32 cellular contexts compared by ENCODE assay signal in the genomic region with DNA sequence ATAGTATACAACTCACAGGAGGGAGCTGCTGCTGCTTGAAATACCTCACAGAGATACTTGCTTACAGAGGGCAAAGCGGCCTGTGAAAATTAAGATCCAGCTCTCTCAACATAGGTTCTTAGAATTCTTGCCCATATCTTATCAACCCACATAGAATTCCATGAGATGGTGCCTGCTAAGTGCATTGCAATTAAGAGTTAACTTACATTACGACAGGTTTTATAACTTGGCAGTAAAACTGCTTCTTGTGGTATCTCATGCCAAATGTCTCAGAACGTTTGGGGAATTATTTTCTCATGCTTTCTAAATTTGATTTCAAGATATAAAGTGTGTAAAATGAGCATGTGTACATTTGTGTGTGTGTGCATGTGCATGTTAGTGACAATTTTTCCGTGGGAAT.
"Had no signal": no experiment of that assay in that cellular context is flagged by ENCODE, and none has a peak within 500 bp of the region (broad histone marks: within the 10 kb centered on the region; RNA-seq: fewer than 3 reads in every experiment).

No MANE protein-coding gene starts in this region.

- H3K4me1 ChIP-seq: ascending aorta, esophagus squamous epithelium had no signal

- H3K27me3 Mint-ChIP-seq: activated CD4-positive, alpha-beta memory T cell treated with anti-CD3 and anti-CD28 coated beads for 36 hours had no signal

- H3K36me3 Mint-ChIP-seq: activated CD4-positive, alpha-beta memory T cell treated with anti-CD3 and anti-CD28 coated beads for 36 hours; activated CD8-positive, alpha-beta memory T cell treated with anti-CD3 and anti-CD28 coated beads, Interleukin-2, amount 10 ng/mL, durations not matched to agents 7 days and 5 days; activated naive CD4-positive, alpha-beta T cell treated with anti-CD3 and anti-CD28 coated beads, Interleukin-2, amount 50 U/mL, for 24 hours; activated naive CD8-positive, alpha-beta T cell treated with anti-CD3 and anti-CD28 coated beads for 36 hours had no signal

- H3K36me3 ChIP-seq: adrenal gland had no signal

- H3K27ac ChIP-seq: ascending aorta, brain microvascular endothelial cell, epithelial cell of prostate, esophagus squamous epithelium had no signal

- H3K9me3 ChIP-seq: adrenal gland, ascending aorta, esophagus squamous epithelium had no signal

- ATAC-seq: activated CD4-positive, alpha-beta T cell treated with anti-CD3 and anti-CD28 coated beads for 36 hours; activated CD8-positive, alpha-beta memory T cell treated with anti-CD3 and anti-CD28 coated beads, Interleukin-2, amount 10 ng/mL, durations not matched to agents 7 days and 5 days; activated CD8-positive, alpha-beta T cell treated with anti-CD3 and anti-CD28 coated beads, Interleukin-2, amount 10 ng/mL, durations not matched to agents 7 days and 5 days; activated naive CD8-positive, alpha-beta T cell treated with anti-CD3 and anti-CD28 coated beads, Interleukin-2, amount 50 U/mL, for 24 hours; effector memory CD8-positive, alpha-beta T cell; T-helper 17 cell had no signal

- H3K27me3 ChIP-seq: adrenal gland, ascending aorta, brain microvascular endothelial cell, esophagus squamous epithelium had no signal

- DNase-seq: activated CD4-positive, alpha-beta memory T cell treated with anti-CD3 and anti-CD28 coated beads for 36 hours; activated CD4-positive, alpha-beta T cell treated with anti-CD3 and anti-CD28 coated beads for 36 hours; activated CD4-positive, alpha-beta T cell treated with anti-CD3 and anti-CD28 coated beads, Interleukin-2, amount 10 ng/mL, durations not matched to agents 24 days and 14 days; activated CD4-positive, CD25-positive, alpha-beta regulatory T cell; activated CD4-positive, CD25-positive, alpha-beta regulatory T cell treated with anti-CD3 and anti-CD28 coated beads, Interleukin-2, amount 50 U/mL, for 72 hours; activated CD8-positive, alpha-beta memory T cell treated with anti-CD3 and anti-CD28 coated beads, Interleukin-2, amount 10 ng/mL, durations not matched to agents 7 days and 5 days; activated CD8-positive, alpha-beta memory T cell treated with anti-CD3 and anti-CD28 coated beads, Interleukin-2, amount 50 U/mL, for 4 hours; activated CD8-positive, alpha-beta T cell treated with anti-CD3 and anti-CD28 coated beads, Interleukin-2, amount 10 ng/mL, durations not matched to agents 7 days and 5 days; activated effector memory CD4-positive, alpha-beta T cell treated with anti-CD3 and anti-CD28 coated beads, Interleukin-2, amount 50 U/mL, for 16 hours; activated naive CD4-positive, alpha-beta T cell treated with anti-CD3 and anti-CD28 coated beads for 36 hours; activated naive CD8-positive, alpha-beta T cell treated with anti-CD3 and anti-CD28 coated beads for 36 hours; activated naive CD8-positive, alpha-beta T cell treated with anti-CD3 and anti-CD28 coated beads, Interleukin-2, amount 50 U/mL, for 24 hours; activated T-cell treated with anti-CD3 and anti-CD28 coated beads, Interleukin-2, amount 50 U/mL, for 1 hour; activated T-cell treated with anti-CD3 and anti-CD28 coated beads, Interleukin-2, amount 50 U/mL, for 48 hours; adrenal gland; brain microvascular endothelial cell; cortex of kidney; dermis blood vessel endothelial cell; effector CD4-positive, alpha-beta T cell; effector memory CD8-positive, alpha-beta T cell; esophagus squamous epithelium; foreskin fibroblast; head of caudate nucleus; T-helper 1 cell; T-helper 17 cell; T1000 had no signal

- H3K4me3 ChIP-seq: adrenal gland, ascending aorta, esophagus squamous epithelium had no signal

- H3K4me3 Mint-ChIP-seq: activated CD4-positive, alpha-beta memory T cell treated with anti-CD3 and anti-CD28 coated beads for 36 hours; activated CD4-positive, alpha-beta T cell treated with anti-CD3 and anti-CD28 coated beads for 36 hours; activated CD4-positive, alpha-beta T cell treated with anti-CD3 and anti-CD28 coated beads, Interleukin-2, amount 10 ng/mL, durations not matched to agents 24 days and 14 days; activated CD8-positive, alpha-beta memory T cell treated with anti-CD3 and anti-CD28 coated beads, Interleukin-2, amount 10 ng/mL, durations not matched to agents 7 days and 5 days; activated CD8-positive, alpha-beta T cell treated with anti-CD3 and anti-CD28 coated beads, Interleukin-2, amount 10 ng/mL, durations not matched to agents 7 days and 5 days; activated naive CD4-positive, alpha-beta T cell treated with anti-CD3 and anti-CD28 coated beads for 36 hours; activated naive CD4-positive, alpha-beta T cell treated with anti-CD3 and anti-CD28 coated beads, Interleukin-2, amount 50 U/mL, for 24 hours; activated naive CD8-positive, alpha-beta T cell treated with anti-CD3 and anti-CD28 coated beads for 36 hours; activated naive CD8-positive, alpha-beta T cell treated with anti-CD3 and anti-CD28 coated beads, Interleukin-2, amount 50 U/mL, for 24 hours; activated T-helper 1 cell treated with anti-CD3 and anti-CD28 coated beads, Interleukin-12 subunit alpha, Interleukin-12 subunit beta, Interleukin-2, Interleukin-4 antibody, amounts not matched to agents 30 ng/mL and 10 ng/mL and 1 ng/mL, durations not matched to agents 14 hours and 24 hours and 36 hours; effector memory CD8-positive, alpha-beta T cell; T-helper 17 cell; T-helper 2 cell treated with Interferon-gamma antibody and Interleukin-4, amounts not matched to agents 5 μg/mL and 100 μg/mL, for 36 hours had no signal

- H3K9me3 Mint-ChIP-seq: activated CD4-positive, alpha-beta memory T cell treated with anti-CD3 and anti-CD28 coated beads for 36 hours; activated CD4-positive, alpha-beta T cell treated with anti-CD3 and anti-CD28 coated beads, Interleukin-2, amount 10 ng/mL, durations not matched to agents 24 days and 14 days; activated naive CD4-positive, alpha-beta T cell treated with anti-CD3 and anti-CD28 coated beads for 36 hours; activated naive CD4-positive, alpha-beta T cell treated with anti-CD3 and anti-CD28 coated beads, Interleukin-2, amount 50 U/mL, for 24 hours; activated naive CD8-positive, alpha-beta T cell treated with anti-CD3 and anti-CD28 coated beads for 36 hours; activated naive CD8-positive, alpha-beta T cell treated with anti-CD3 and anti-CD28 coated beads, Interleukin-2, amount 50 U/mL, for 24 hours; activated T-helper 1 cell treated with anti-CD3 and anti-CD28 coated beads, Interleukin-12 subunit alpha, Interleukin-12 subunit beta, Interleukin-2, Interleukin-4 antibody, amounts not matched to agents 30 ng/mL and 10 ng/mL and 1 ng/mL, durations not matched to agents 14 hours and 24 hours and 36 hours; activated T-helper 2 cell treated with anti-CD3 and anti-CD28 coated beads, Interferon-gamma antibody, Interleukin-2, Interleukin-4, amounts not matched to agents 10 μg/mL and 5 μg/mL and 100 μg/mL, durations not matched to agents 14 hours and 24 hours and 36 hours; effector memory CD8-positive, alpha-beta T cell; T-helper 2 cell treated with Interferon-gamma antibody and Interleukin-4, amounts not matched to agents 5 μg/mL and 100 μg/mL, for 36 hours had no signal

- H3K4me1 Mint-ChIP-seq: activated CD4-positive, alpha-beta T cell treated with anti-CD3 and anti-CD28 coated beads for 36 hours; activated CD4-positive, alpha-beta T cell treated with anti-CD3 and anti-CD28 coated beads, Interleukin-2, amount 10 ng/mL, durations not matched to agents 24 days and 14 days; activated CD8-positive, alpha-beta memory T cell treated with anti-CD3 and anti-CD28 coated beads, Interleukin-2, amount 10 ng/mL, durations not matched to agents 7 days and 5 days; activated naive CD4-positive, alpha-beta T cell treated with anti-CD3 and anti-CD28 coated beads, Interleukin-2, amount 50 U/mL, for 24 hours; activated naive CD8-positive, alpha-beta T cell treated with anti-CD3 and anti-CD28 coated beads for 36 hours; activated naive CD8-positive, alpha-beta T cell treated with anti-CD3 and anti-CD28 coated beads, Interleukin-2, amount 50 U/mL, for 24 hours; T-helper 17 cell had no signal

- H3K27ac Mint-ChIP-seq: activated CD4-positive, alpha-beta memory T cell treated with anti-CD3 and anti-CD28 coated beads for 36 hours; activated CD4-positive, alpha-beta T cell treated with anti-CD3 and anti-CD28 coated beads for 36 hours; activated CD4-positive, alpha-beta T cell treated with anti-CD3 and anti-CD28 coated beads, Interleukin-2, amount 10 ng/mL, durations not matched to agents 24 days and 14 days; activated CD8-positive, alpha-beta memory T cell treated with anti-CD3 and anti-CD28 coated beads, Interleukin-2, amount 10 ng/mL, durations not matched to agents 7 days and 5 days; activated CD8-positive, alpha-beta T cell treated with anti-CD3 and anti-CD28 coated beads, Interleukin-2, amount 10 ng/mL, durations not matched to agents 7 days and 5 days; activated naive CD4-positive, alpha-beta T cell treated with anti-CD3 and anti-CD28 coated beads for 36 hours; activated naive CD4-positive, alpha-beta T cell treated with anti-CD3 and anti-CD28 coated beads, Interleukin-2, amount 50 U/mL, for 24 hours; activated naive CD8-positive, alpha-beta T cell treated with anti-CD3 and anti-CD28 coated beads for 36 hours; activated naive CD8-positive, alpha-beta T cell treated with anti-CD3 and anti-CD28 coated beads, Interleukin-2, amount 50 U/mL, for 24 hours; activated T-helper 1 cell treated with anti-CD3 and anti-CD28 coated beads, Interleukin-12 subunit alpha, Interleukin-12 subunit beta, Interleukin-2, Interleukin-4 antibody, amounts not matched to agents 30 ng/mL and 10 ng/mL and 1 ng/mL, durations not matched to agents 14 hours and 24 hours and 36 hours; activated T-helper 2 cell treated with anti-CD3 and anti-CD28 coated beads, Interferon-gamma antibody, Interleukin-2, Interleukin-4, amounts not matched to agents 10 μg/mL and 5 μg/mL and 100 μg/mL, durations not matched to agents 14 hours and 24 hours and 36 hours; T-helper 17 cell; T-helper 2 cell treated with Interferon-gamma antibody and Interleukin-4, amounts not matched to agents 5 μg/mL and 100 μg/mL, for 36 hours had no signal
